8 cellular contexts compared by ENCODE assay signal in the genomic region with DNA sequence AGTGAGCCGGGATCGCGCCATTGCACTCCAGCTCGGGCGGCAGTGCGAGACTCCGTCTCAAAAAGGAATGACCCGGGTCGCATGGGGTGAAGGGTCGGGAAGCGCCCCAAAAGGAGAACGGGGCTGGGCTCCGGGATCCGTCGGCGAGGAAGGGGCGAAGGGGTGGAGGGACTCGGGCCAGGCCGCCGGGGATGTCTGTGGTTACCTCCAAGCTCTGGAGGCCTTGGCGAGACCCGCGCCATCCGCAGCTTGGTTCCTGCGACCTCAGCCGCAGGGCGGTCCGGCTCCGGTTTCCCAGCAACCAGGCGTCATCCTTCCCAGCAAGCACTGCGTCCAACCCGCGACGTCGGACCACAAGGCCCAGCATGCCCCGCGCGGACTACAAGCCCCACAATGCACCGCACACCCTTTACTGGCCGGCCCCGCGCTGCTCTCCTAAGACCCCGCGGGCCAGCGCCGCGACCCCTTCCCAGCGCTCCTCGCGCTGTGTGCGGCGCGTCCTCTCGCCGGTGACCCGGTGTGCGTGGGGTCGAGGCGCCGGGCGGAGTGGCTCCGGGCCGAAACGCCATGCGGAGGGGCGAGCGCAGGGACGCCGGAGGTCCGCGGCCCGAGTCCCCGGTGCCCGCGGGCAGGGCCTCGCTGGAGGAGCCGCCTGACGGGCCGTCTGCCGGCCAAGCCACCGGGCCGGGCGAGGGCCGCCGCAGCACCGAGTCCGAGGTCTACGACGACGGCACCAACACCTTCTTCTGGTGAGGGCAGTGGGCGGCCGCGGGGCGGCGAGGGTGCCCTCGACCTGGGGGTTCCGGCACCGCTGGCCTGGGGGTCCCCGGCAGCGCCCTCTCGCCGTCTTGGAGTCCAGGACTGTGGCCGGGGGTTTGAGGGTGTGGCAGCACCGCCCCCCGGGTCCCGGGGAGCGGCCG. TPM values are rescaled to one million over a fixed set of nuclear protein-coding genes. Genes with fewer than 3 reads are reported as not detected.
DNase-seq lines count a peak whose midpoint lies in the region; ATAC-seq and FAIRE-seq lines count a peak whose summit lies in the region.

PTDSS2 (plus strand) TSS at position 391 of the 920 bp plus-strand sequence; CDS start at position 568, 177 bp downstream.

- peak within 1 kb of the TSS; percentile 91 to 96 for H3K4me3 Mint-ChIP-seq in activated T-cell treated with anti-CD3 and anti-CD28 coated beads, Interleukin-2, amount 50 U/mL, for 72 hours
- peak within 1 kb of the TSS; percentile 92 to 100 (median 96) for H3K4me3 Mint-ChIP-seq in naive thymus-derived CD4-positive, alpha-beta T cell
- H3K4me3 Mint-ChIP-seq in stimulated activated naive B cell treated with anti-CD40 and anti-IgM and Interleukin-4, amounts not matched to agents 10 μg/mL and 1 μg/mL and 100 μg/mL, for 72 hours, result peak within 1 kb of the TSS; percentile 86 to 96

- H3K4me1 ChIP-seq in naive thymus-derived CD4-positive, alpha-beta T cell (ENCODE audit: control insufficient read depth in 2 of 2, insufficient read depth in 2 of 2, low read length in 2 of 2), result peaks cover 16 to 24% of the 10 kb centered on the region in 2 donors

- peak; percentile 75 for ATAC-seq in GM21786 (IDR thresholded peaks at IDR 0.05; ENCODE audit: unreplicated experiment)
- ATAC-seq in activated T-cell treated with anti-CD3 and anti-CD28 coated beads, Interleukin-2, amount 50 U/mL, for 72 hours (replicated peaks in 1 of 2), result peak; percentile 85 to 86
- peak; percentile 87 for ATAC-seq in naive thymus-derived CD4-positive, alpha-beta T cell
- ATAC-seq in stimulated activated naive B cell treated with anti-CD40 and anti-IgM and Interleukin-4, amounts not matched to agents 10 μg/mL and 1 μg/mL and 100 μg/mL, for 72 hours (replicated peaks), result peak; percentile 86 to 88

- POLR2A ChIA-PET in naive thymus-derived CD4-positive, alpha-beta T cell (lab: Charles Lee), result interaction anchor here (0.6 to 8.9 kb wide), 14 partner anchors 11 to 242 kb away, joined by 3 to 109 read pairs (median 4); partner anchors contain the start of genes BET1L, PSMD13, RIC8A and RNH1

- H3K27ac Mint-ChIP-seq in activated T-cell treated with anti-CD3 and anti-CD28 coated beads, Interleukin-2, amount 50 U/mL, for 72 hours, result peak within 1 kb of the TSS; percentile 77
- peak within 1 kb of the TSS; percentile 85 to 98 (median 96) for H3K27ac Mint-ChIP-seq in naive thymus-derived CD4-positive, alpha-beta T cell
- H3K27ac Mint-ChIP-seq in stimulated activated naive B cell treated with anti-CD40 and anti-IgM and Interleukin-4, amounts not matched to agents 10 μg/mL and 1 μg/mL and 100 μg/mL, for 72 hours, result peak within 1 kb of the TSS; percentile 98

- CTCF ChIA-PET in naive thymus-derived CD4-positive, alpha-beta T cell (lab: Charles Lee), result interaction anchor here (0.8 to 7.1 kb wide), 17 partner anchors 12 to 276 kb away, joined by 3 to 42 read pairs (median 3); partner anchors contain the start of gene SIGIRR

- peak within 1 kb of the TSS; percentile 68 for H3K27ac ChIP-seq in KOPT-K1 (ENCODE audit: low read depth, low read length, poor library complexity, severe bottlenecking)
- peak within 1 kb of the TSS; percentile 98 for H3K27ac ChIP-seq in naive thymus-derived CD4-positive, alpha-beta T cell (ENCODE audit: low read depth, low read length)

- H3K9me3 Mint-ChIP-seq in activated T-cell treated with anti-CD3 and anti-CD28 coated beads, Interleukin-2, amount 50 U/mL, for 72 hours, result no peaks in the 10 kb centered on the region
- no peaks in the 10 kb centered on the region for H3K9me3 Mint-ChIP-seq in naive thymus-derived CD4-positive, alpha-beta T cell
- no peaks in the 10 kb centered on the region for H3K9me3 Mint-ChIP-seq in stimulated activated naive B cell treated with anti-CD40 and anti-IgM and Interleukin-4, amounts not matched to agents 10 μg/mL and 1 μg/mL and 100 μg/mL, for 72 hours

- peaks cover 29% of the 10 kb centered on the region for H3K36me3 ChIP-seq in KOPT-K1 (ENCODE audit: insufficient read depth, low read length)
- peaks cover 0 to 18% (median 2%) of the 10 kb centered on the region in 3 experiments for H3K36me3 ChIP-seq in naive thymus-derived CD4-positive, alpha-beta T cell (ENCODE audit: control insufficient read depth in 2 of 3, insufficient read depth in 3 of 3, low read length in 3 of 3)

- H3K9me3 ChIP-seq in KOPT-K1 (ENCODE audit: insufficient read depth, low read length, poor library complexity, severe bottlenecking), result no peaks in the 10 kb centered on the region
- H3K9me3 ChIP-seq in naive thymus-derived CD4-positive, alpha-beta T cell (ENCODE audit: control insufficient read depth in 2 of 3, low read length in 3 of 3), result no peaks in the 10 kb centered on the region

- intact Hi-C loops in naive thymus-derived CD4-positive, alpha-beta T cell (cut with micrococcal nuclease), result loop anchor here (1.0 to 10.0 kb wide), 10 partner anchors 56 to 275 kb away; partner anchors contain the start of genes BET1L (in 1 of the 2), DEAF1 (in 1 of the 2), HRAS (in 1 of the 2) and IFITM1 (in 1 of the 2)

- peak within 1 kb of the TSS; percentile 86 for H3K4me3 ChIP-seq in naive thymus-derived CD4-positive, alpha-beta T cell (ENCODE audit: low read length)

- H3K4me1 Mint-ChIP-seq in activated T-cell treated with anti-CD3 and anti-CD28 coated beads, Interleukin-2, amount 50 U/mL, for 72 hours (ENCODE audit: low read depth), result peaks cover 29% of the 10 kb centered on the region
- peaks cover 12 to 32% (median 26%) of the 10 kb centered on the region in 7 donors for H3K4me1 Mint-ChIP-seq in naive thymus-derived CD4-positive, alpha-beta T cell
- H3K4me1 Mint-ChIP-seq in stimulated activated naive B cell treated with anti-CD40 and anti-IgM and Interleukin-4, amounts not matched to agents 10 μg/mL and 1 μg/mL and 100 μg/mL, for 72 hours, result peaks cover 32 to 39% of the 10 kb centered on the region in 2 donors

- H3K36me3 Mint-ChIP-seq in activated T-cell treated with anti-CD3 and anti-CD28 coated beads, Interleukin-2, amount 50 U/mL, for 72 hours (ENCODE audit: insufficient read depth in 2 of 2), result peaks cover 2 to 3% of the 10 kb centered on the region in 2 donors
- peaks cover 0 to 10% (median 8%) of the 10 kb centered on the region in 5 donors for H3K36me3 Mint-ChIP-seq in naive thymus-derived CD4-positive, alpha-beta T cell
- peaks cover 26 to 29% of the 10 kb centered on the region in 2 donors for H3K36me3 Mint-ChIP-seq in stimulated activated naive B cell treated with anti-CD40 and anti-IgM and Interleukin-4, amounts not matched to agents 10 μg/mL and 1 μg/mL and 100 μg/mL, for 72 hours

- H3K27me3 Mint-ChIP-seq in activated T-cell treated with anti-CD3 and anti-CD28 coated beads, Interleukin-2, amount 50 U/mL, for 72 hours (ENCODE audit: low read depth), result no peaks in the 10 kb centered on the region
- peaks cover 0 to 2% (median 0%) of the 10 kb centered on the region in 5 donors for H3K27me3 Mint-ChIP-seq in naive thymus-derived CD4-positive, alpha-beta T cell
- H3K27me3 Mint-ChIP-seq in stimulated activated naive B cell treated with anti-CD40 and anti-IgM and Interleukin-4, amounts not matched to agents 10 μg/mL and 1 μg/mL and 100 μg/mL, for 72 hours, result no peaks in the 10 kb centered on the region

- no peak for FAIRE-seq in RCC 7860 (lab: Jason Lieb, UNC)

- H3K27me3 ChIP-seq in naive thymus-derived CD4-positive, alpha-beta T cell (ENCODE audit: control insufficient read depth in 2 of 2, insufficient read depth in 2 of 2, low read length in 2 of 2), result no peaks in the 10 kb centered on the region

- DNase-seq in DMS79 (lab: John Stamatoyannopoulos, UW) (peak; percentile 75), RCC 7860 (ENCODE audit: low spot score) (peak; percentile 83), fibroblast of gingiva (ENCODE audit: low read depth) (peak; percentile 96)
- DNase-seq in activated T-cell treated with anti-CD3 and anti-CD28 coated beads, Interleukin-2, amount 50 U/mL, for 72 hours, result peak; percentile 95 to 97
- DNase-seq in naive thymus-derived CD4-positive, alpha-beta T cell, result peak; percentile 82 to 94 (median 91)
- peak; percentile 90 for DNase-seq in stimulated activated naive B cell treated with anti-CD40 and anti-IgM and Interleukin-4, amounts not matched to agents 10 μg/mL and 1 μg/mL and 100 μg/mL, for 72 hours

RNA-seq across cellular contexts. Expression of gene PTDSS2, which starts in this region (rescaled TPM):
- total RNA-seq in activated T-cell treated with anti-CD3 and anti-CD28 coated beads, Interleukin-2, amount 50 U/mL, for 72 hours, result 10 to 100 TPM; 20.6 to 22.5 TPM
- total RNA-seq in naive thymus-derived CD4-positive, alpha-beta T cell, result 10 to 100 TPM; 19.3 to 27.7 (median 23.4) TPM
- 1 to 10 TPM; 9.0 to 9.9 TPM for polyA plus RNA-seq in naive thymus-derived CD4-positive, alpha-beta T cell

Comparison
In these comparisons a context has a peak if more than half of its experiments do, and no peak if none do; other contexts are left out.
1. Peak in every context shown above with its lines: DNase-seq, ATAC-seq, H3K4me3 ChIP-seq and H3K27ac ChIP-seq.